ENCODE assay signal across 9 cellular contexts in genomic region chr14:96567289-96567899, GRCh38.
DNase-seq lines count a peak whose midpoint lies in the region; ATAC-seq, FAIRE-seq and TF ChIP-seq lines count a peak whose summit lies in the region.
"Had no signal": no experiment of that assay in that cellular context is flagged by ENCODE, and none has a peak within 500 bp of the region (broad histone marks: within the 10 kb centered on the region; RNA-seq: fewer than 3 reads in every experiment).

No MANE protein-coding gene starts in this region.

- H2AFZ ChIP-seq in OCI-LY1 (ENCODE audit: low read length), result no peak overlapping the region

- no peak overlapping the region for H3K27ac Mint-ChIP-seq in progenitor cell of endocrine pancreas
- H3K27ac Mint-ChIP-seq: T-helper 1 cell treated with Interleukin-12 subunit alpha and Interleukin-12 subunit beta and Interleukin-4 antibody, amounts not matched to agents 30 μg/mL and 1 μg/mL, for 36 hours had no signal

- H3K4me3 ChIP-seq in OCI-LY1 (ENCODE audit: low read depth, low read length, poor library complexity, severe bottlenecking), result no peak overlapping the region
- H3K4me3 ChIP-seq in stomach, result no peak overlapping the region

- H3K27me3 ChIP-seq in OCI-LY1 (ENCODE audit: insufficient read depth, low read length), result no peaks in the 10 kb centered on the region
- no peaks in the 10 kb centered on the region for H3K27me3 ChIP-seq in stomach
- H3K27me3 ChIP-seq: neutrophil had no signal

- TF ChIP-seq CTCF in OCI-LY1 (IDR thresholded peaks at IDR 0.05; ENCODE audit: low read length) (peak; percentile 62), progenitor cell of endocrine pancreas (IDR thresholded peaks at IDR 0.05; ENCODE audit: unreplicated experiment) (peak; percentile 64), stomach (IDR thresholded peaks at IDR 0.05) (peak in 3 of 7 experiments; percentile 19 to 41 (median 38))

- H3F3A ChIP-seq in OCI-LY1 (ENCODE audit: insufficient read depth, low read length), result no peaks in the 10 kb centered on the region

- no peak overlapping the region for H3K4me2 ChIP-seq in OCI-LY1 (ENCODE audit: low read length)

- H4K20me1 ChIP-seq in OCI-LY1 (ENCODE audit: insufficient read depth, low read length), result no peaks in the 10 kb centered on the region; the same call in 1 of the 2 replicates

- no peaks in the 10 kb centered on the region for H3K9me3 Mint-ChIP-seq in progenitor cell of endocrine pancreas (ENCODE audit: low read depth)
- H3K9me3 Mint-ChIP-seq: T-helper 1 cell treated with Interleukin-12 subunit alpha and Interleukin-12 subunit beta and Interleukin-4 antibody, amounts not matched to agents 30 μg/mL and 1 μg/mL, for 36 hours had no signal

- DNase-seq in progenitor cell of endocrine pancreas (ENCODE audit: low spot score, unreplicated experiment), result no peak
- DNase-seq in stomach, result no peak
- DNase-seq in stimulated activated CD4-positive, alpha-beta T cell treated with anti-CD3 and anti-CD28 coated beads, Interleukin-15, amount 100 ng/mL, for 24 hours, result no peak

- H3K9me3 ChIP-seq in OCI-LY1 (ENCODE audit: low read length), result no peaks in the 10 kb centered on the region
- H3K9me3 ChIP-seq in stomach, result no peaks in the 10 kb centered on the region
- H3K9me3 ChIP-seq: neutrophil had no signal

- TF ChIP-seq POLR2A in stomach (IDR thresholded peaks at IDR 0.05), result no peak

- no peaks in the 10 kb centered on the region for H3K9me2 ChIP-seq in OCI-LY1 (ENCODE audit: low read depth, low read length)

- H3K4me1 Mint-ChIP-seq in progenitor cell of endocrine pancreas (ENCODE audit: low read depth), result no peaks in the 10 kb centered on the region

- FAIRE-seq in G401.6 (lab: Jason Lieb, UNC), result peak; percentile 71

- no peak overlapping the region for H3K9ac ChIP-seq in OCI-LY1 (ENCODE audit: low read length)

- no peaks in the 10 kb centered on the region for H3K27me3 Mint-ChIP-seq in progenitor cell of endocrine pancreas

- H3K4me3 Mint-ChIP-seq in progenitor cell of endocrine pancreas (ENCODE audit: low read depth), result no peak overlapping the region
- H3K4me3 Mint-ChIP-seq: T-helper 1 cell treated with Interleukin-12 subunit alpha and Interleukin-12 subunit beta and Interleukin-4 antibody, amounts not matched to agents 30 μg/mL and 1 μg/mL, for 36 hours had no signal

- no peak overlapping the region for H3K27ac ChIP-seq in OCI-LY1 (ENCODE audit: low read depth, low read length, poor library complexity, severe bottlenecking)
- H3K27ac ChIP-seq in stomach, result no peak overlapping the region

- no peak for TF ChIP-seq EP300 in stomach (IDR thresholded peaks at IDR 0.05)

- H3K36me3 Mint-ChIP-seq in progenitor cell of endocrine pancreas (ENCODE audit: insufficient read depth), result peaks cover 13% of the 10 kb centered on the region

- H3K36me3 ChIP-seq in OCI-LY1 (ENCODE audit: insufficient read depth, low read length) (peaks cover 66% of the 10 kb centered on the region), stomach (peaks cover 0 to 60% (median 54%) of the 10 kb centered on the region in 4 donors)

- WGBS in stomach, 5 donors, result 56 to 68% (median 59%) methylated on average over 3 of the region's 3 CpGs

- intact Hi-C loops in stomach (cut with DNase I; ENCODE audit: low total_unique reads), result no loop called here

- H3K79me2 ChIP-seq in OCI-LY1 (ENCODE audit: insufficient read depth, low read length), result no peaks in the 10 kb centered on the region

- ATAC-seq in HG02759 (IDR thresholded peaks at IDR 0.05; ENCODE audit: unreplicated experiment) (peak; percentile 61), esophagus mucosa (peak; percentile 56)

- H3K4me1 ChIP-seq in OCI-LY1 (ENCODE audit: insufficient read depth, low read length, severe bottlenecking) (no peaks in the 10 kb centered on the region), stomach (peaks cover 0 to 12% (median 3%) of the 10 kb centered on the region in 4 donors)
